ENCODE assay signal across 2 cellular contexts in the genomic region with DNA sequence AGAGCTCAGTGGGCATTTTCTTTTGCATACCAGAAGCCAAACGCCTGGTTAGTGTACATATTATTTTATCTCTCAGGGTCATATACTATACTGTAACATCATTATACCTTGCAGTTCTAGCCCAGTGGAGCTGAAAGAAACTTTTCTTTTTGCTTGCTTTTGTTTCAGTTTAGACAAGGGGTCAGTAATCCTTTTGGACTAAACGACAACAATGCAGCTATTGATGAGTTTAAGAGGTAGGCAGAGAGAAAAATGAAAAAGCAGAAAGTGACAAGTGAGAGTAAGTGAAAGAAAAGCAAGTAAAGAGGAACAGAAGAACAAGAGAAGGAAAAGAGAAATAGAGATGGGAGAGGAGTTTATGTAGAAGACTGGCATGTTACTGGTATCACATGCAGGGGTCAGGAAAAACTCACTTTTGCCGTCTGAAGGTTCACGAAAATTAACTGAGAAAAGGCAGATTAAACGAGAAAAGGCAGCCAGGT.
TF ChIP-seq lines count a peak whose summit lies in the region.

No MANE protein-coding gene starts in this region.

TF ChIP-seq in SK-N-SH, 30 proteins besides CTCF, POLR2A, EP300 and RAD21 (continued from another document):
- TF ChIP-seq RXRA (IDR thresholded peaks at IDR 0.05; ENCODE audit: borderline replicate concordance, low read depth) = no peak
- TF ChIP-seq MEF2A (IDR thresholded peaks at IDR 0.05; ENCODE audit: borderline replicate concordance, low read depth) = no peak
TF ChIP-seq in SK-N-SH: peak in this region for 0.

TF ChIP-seq in SK-N-SH treated with all-trans-retinoic acid at 6 μM for 48 hours, 23 proteins besides CTCF, POLR2A, EP300 and RAD21:
- TF ChIP-seq, protein P1, sequence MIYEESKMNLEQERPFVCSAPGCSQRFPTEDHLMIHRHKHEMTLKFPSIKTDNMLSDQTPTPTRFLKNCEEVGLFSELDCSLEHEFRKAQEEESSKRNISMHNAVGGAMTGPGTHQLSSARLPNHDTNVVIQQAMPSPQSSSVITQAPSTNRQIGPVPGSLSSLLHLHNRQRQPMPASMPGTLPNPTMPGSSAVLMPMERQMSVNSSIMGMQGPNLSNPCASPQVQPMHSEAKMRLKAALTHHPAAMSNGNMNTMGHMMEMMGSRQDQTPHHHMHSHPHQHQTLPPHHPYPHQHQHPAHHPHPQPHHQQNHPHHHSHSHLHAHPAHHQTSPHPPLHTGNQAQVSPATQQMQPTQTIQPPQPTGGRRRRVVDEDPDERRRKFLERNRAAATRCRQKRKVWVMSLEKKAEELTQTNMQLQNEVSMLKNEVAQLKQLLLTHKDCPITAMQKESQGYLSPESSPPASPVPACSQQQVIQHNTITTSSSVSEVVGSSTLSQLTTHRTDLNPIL (CRISPR knock-in tag; IDR thresholded peaks at IDR 0.05; ENCODE audit: low read depth) = no peak
- TF ChIP-seq ZNF565 (CRISPR knock-in tag; conservative IDR thresholded peaks at IDR 0.05; ENCODE audit: low read depth) (no peak), TOX (CRISPR knock-in tag; IDR thresholded peaks at IDR 0.05; ENCODE audit: borderline replicate concordance) (no peak), ZFP3 (CRISPR knock-in tag; IDR thresholded peaks at IDR 0.05) (no peak), CSDC2 (CRISPR knock-in tag; IDR thresholded peaks at IDR 0.05) (no peak), OSR1 (CRISPR knock-in tag; IDR thresholded peaks at IDR 0.05) (no peak), ZNF8 (CRISPR knock-in tag; IDR thresholded peaks at IDR 0.05) (no peak)
- TF ChIP-seq, protein P2, sequence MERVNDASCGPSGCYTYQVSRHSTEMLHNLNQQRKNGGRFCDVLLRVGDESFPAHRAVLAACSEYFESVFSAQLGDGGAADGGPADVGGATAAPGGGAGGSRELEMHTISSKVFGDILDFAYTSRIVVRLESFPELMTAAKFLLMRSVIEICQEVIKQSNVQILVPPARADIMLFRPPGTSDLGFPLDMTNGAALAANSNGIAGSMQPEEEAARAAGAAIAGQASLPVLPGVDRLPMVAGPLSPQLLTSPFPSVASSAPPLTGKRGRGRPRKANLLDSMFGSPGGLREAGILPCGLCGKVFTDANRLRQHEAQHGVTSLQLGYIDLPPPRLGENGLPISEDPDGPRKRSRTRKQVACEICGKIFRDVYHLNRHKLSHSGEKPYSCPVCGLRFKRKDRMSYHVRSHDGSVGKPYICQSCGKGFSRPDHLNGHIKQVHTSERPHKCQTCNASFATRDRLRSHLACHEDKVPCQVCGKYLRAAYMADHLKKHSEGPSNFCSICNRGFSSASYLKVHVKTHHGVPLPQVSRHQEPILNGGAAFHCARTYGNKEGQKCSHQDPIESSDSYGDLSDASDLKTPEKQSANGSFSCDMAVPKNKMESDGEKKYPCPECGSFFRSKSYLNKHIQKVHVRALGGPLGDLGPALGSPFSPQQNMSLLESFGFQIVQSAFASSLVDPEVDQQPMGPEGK (CRISPR knock-in tag; IDR thresholded peaks at IDR 0.05; ENCODE audit: borderline replicate concordance) = no peak
- TF ChIP-seq, protein P3, sequence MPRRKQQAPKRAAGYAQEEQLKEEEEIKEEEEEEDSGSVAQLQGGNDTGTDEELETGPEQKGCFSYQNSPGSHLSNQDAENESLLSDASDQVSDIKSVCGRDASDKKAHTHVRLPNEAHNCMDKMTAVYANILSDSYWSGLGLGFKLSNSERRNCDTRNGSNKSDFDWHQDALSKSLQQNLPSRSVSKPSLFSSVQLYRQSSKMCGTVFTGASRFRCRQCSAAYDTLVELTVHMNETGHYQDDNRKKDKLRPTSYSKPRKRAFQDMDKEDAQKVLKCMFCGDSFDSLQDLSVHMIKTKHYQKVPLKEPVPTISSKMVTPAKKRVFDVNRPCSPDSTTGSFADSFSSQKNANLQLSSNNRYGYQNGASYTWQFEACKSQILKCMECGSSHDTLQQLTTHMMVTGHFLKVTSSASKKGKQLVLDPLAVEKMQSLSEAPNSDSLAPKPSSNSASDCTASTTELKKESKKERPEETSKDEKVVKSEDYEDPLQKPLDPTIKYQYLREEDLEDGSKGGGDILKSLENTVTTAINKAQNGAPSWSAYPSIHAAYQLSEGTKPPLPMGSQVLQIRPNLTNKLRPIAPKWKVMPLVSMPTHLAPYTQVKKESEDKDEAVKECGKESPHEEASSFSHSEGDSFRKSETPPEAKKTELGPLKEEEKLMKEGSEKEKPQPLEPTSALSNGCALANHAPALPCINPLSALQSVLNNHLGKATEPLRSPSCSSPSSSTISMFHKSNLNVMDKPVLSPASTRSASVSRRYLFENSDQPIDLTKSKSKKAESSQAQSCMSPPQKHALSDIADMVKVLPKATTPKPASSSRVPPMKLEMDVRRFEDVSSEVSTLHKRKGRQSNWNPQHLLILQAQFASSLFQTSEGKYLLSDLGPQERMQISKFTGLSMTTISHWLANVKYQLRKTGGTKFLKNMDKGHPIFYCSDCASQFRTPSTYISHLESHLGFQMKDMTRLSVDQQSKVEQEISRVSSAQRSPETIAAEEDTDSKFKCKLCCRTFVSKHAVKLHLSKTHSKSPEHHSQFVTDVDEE (CRISPR knock-in tag; IDR thresholded peaks at IDR 0.05) = no peak
- TF ChIP-seq, protein P4, sequence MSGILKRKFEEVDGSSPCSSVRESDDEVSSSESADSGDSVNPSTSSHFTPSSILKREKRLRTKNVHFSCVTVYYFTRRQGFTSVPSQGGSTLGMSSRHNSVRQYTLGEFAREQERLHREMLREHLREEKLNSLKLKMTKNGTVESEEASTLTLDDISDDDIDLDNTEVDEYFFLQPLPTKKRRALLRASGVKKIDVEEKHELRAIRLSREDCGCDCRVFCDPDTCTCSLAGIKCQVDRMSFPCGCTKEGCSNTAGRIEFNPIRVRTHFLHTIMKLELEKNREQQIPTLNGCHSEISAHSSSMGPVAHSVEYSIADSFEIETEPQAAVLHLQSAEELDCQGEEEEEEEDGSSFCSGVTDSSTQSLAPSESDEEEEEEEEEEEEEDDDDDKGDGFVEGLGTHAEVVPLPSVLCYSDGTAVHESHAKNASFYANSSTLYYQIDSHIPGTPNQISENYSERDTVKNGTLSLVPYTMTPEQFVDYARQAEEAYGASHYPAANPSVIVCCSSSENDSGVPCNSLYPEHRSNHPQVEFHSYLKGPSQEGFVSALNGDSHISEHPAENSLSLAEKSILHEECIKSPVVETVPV (CRISPR knock-in tag; IDR thresholded peaks at IDR 0.05) = no peak
TF ChIP-seq in SK-N-SH treated with all-trans-retinoic acid at 6 μM for 48 hours: peak in this region for 0.
